Comparison of ENCODE assay signal across 27 cellular contexts in the genomic region with DNA sequence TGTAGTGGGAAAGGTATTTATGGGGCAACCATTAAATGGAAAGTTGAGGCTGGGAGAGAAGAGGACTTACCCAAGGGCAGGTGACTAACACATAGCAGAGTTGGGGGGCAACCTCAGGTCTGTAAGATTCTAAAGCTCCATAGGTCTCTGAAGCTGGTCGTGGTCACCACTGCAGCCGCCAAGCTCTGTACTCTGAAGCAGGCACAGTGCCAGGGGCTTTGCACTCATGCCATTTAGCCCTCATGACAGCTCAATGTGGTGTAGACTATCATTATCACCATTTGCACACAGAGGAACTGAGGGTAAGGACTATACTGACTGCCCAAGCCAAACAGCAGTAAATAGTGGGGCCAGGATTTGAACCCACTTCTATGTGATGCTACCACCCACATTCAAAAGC. TPM values are rescaled to one million over a fixed set of nuclear protein-coding genes. Genes with fewer than 3 reads are reported as not detected.
"Had no signal": no experiment of that assay in that cellular context is flagged by ENCODE, and none has a peak within 500 bp of the region (broad histone marks: within the 10 kb centered on the region; RNA-seq: fewer than 3 reads in every experiment).

No MANE protein-coding gene starts in this region.

- H3K4me3 Mint-ChIP-seq: mesothelial cell of epicardium; naive B cell; natural killer cell treated with Interleukin-12 subunit alpha and Interleukin-12 subunit beta and Interleukin-15 and Interleukin-18, amount 100 ng/mL, for 72 hours; stimulated activated naive B cell treated with anti-CD40 and anti-IgM and Interleukin-4, amounts not matched to agents 10 μg/mL and 1 μg/mL and 100 μg/mL, for 72 hours; stimulated activated naive CD8-positive, alpha-beta T cell treated with anti-CD3 and anti-CD28 coated beads, Interleukin-15, Interleukin-2, amounts not matched to agents 100 ng/mL and 50 ng/mL, for 24 hours; type B pancreatic cell had no signal

- ATAC-seq: left colon; left lung; natural killer cell treated with Interleukin-12 subunit alpha and Interleukin-12 subunit beta and Interleukin-15 and Interleukin-18, amount 100 ng/mL, for 72 hours; right cardiac atrium; sciatic nerve; stimulated activated naive B cell treated with anti-CD40 and anti-IgM and Interleukin-4, amounts not matched to agents 10 μg/mL and 1 μg/mL and 100 μg/mL, for 72 hours had no signal

- H3K9me3 Mint-ChIP-seq: mesothelial cell of epicardium; natural killer cell treated with Interleukin-12 subunit alpha and Interleukin-12 subunit beta and Interleukin-15 and Interleukin-18, amount 100 ng/mL, for 72 hours; stimulated activated naive CD8-positive, alpha-beta T cell treated with anti-CD3 and anti-CD28 coated beads, Interleukin-15, Interleukin-2, amounts not matched to agents 100 ng/mL and 50 ng/mL, for 24 hours; type B pancreatic cell had no signal

- H3K36me3 Mint-ChIP-seq: mesothelial cell of epicardium; natural killer cell treated with Interleukin-12 subunit alpha and Interleukin-12 subunit beta and Interleukin-15 and Interleukin-18, amount 100 ng/mL, for 72 hours; stimulated activated naive B cell treated with anti-CD40 and anti-IgM and Interleukin-4, amounts not matched to agents 10 μg/mL and 1 μg/mL and 100 μg/mL, for 72 hours; type B pancreatic cell had no signal

- DNase-seq: hippocampal formation; kidney glomerular epithelial cell; left colon; left lung; mesendoderm; naive B cell; ovary; stimulated activated CD4-positive, alpha-beta T cell treated with anti-CD3 and anti-CD28 coated beads, Interleukin-12 subunit alpha, Interleukin-12 subunit beta, amount 100 ng/mL, for 4 hours; stimulated activated CD4-positive, alpha-beta T cell treated with anti-CD3 and anti-CD28 coated beads, Interleukin-15, amount 100 ng/mL, for 24 hours; stimulated activated CD4-positive, alpha-beta T cell treated with anti-CD3 and anti-CD28 coated beads, Interleukin-2, amount 100 ng/mL, for 24 hours; stimulated activated CD4-positive, alpha-beta T cell treated with anti-CD3 and anti-CD28 coated beads, Interleukin-4, amount 100 ng/mL, for 1 hour; stimulated activated naive B cell treated with anti-CD40 and anti-IgM and Interleukin-4, amounts not matched to agents 10 μg/mL and 1 μg/mL and 100 μg/mL, for 72 hours; substantia nigra; uterus had no signal

- H3K27ac Mint-ChIP-seq: mesothelial cell of epicardium; natural killer cell treated with Interleukin-12 subunit alpha and Interleukin-12 subunit beta and Interleukin-15 and Interleukin-18, amount 100 ng/mL, for 72 hours; progenitor cell of endocrine pancreas; stimulated activated naive B cell treated with anti-CD40 and anti-IgM and Interleukin-4, amounts not matched to agents 10 μg/mL and 1 μg/mL and 100 μg/mL, for 72 hours; stimulated activated naive CD8-positive, alpha-beta T cell treated with anti-CD3 and anti-CD28 coated beads, Interleukin-15, Interleukin-2, amounts not matched to agents 100 ng/mL and 50 ng/mL, for 24 hours; type B pancreatic cell had no signal

- H3K27me3 ChIP-seq: left lung, ovary, tibial nerve, uterus had no signal

- H3K4me1 ChIP-seq: left lung, tibial nerve, uterus had no signal

- H3K27ac ChIP-seq: left lung, ovary, skin epidermis, tibial nerve, uterus had no signal

- H3K4me1 Mint-ChIP-seq: mesothelial cell of epicardium had no signal

- H3K36me3 ChIP-seq: left lung, ovary, tibial nerve, uterus had no signal

- H3K9me3 ChIP-seq: ovary, uterus had no signal

- H3K27me3 Mint-ChIP-seq: natural killer cell treated with Interleukin-12 subunit alpha and Interleukin-12 subunit beta and Interleukin-15 and Interleukin-18, amount 100 ng/mL, for 72 hours had no signal

- H3K4me3 ChIP-seq: left lung, lung, ovary, skin epidermis, tibial nerve, uterus had no signal

RNA-seq across cellular contexts. Expression of a gene that starts 32.5 kb away (rescaled TPM):
- total RNA-seq: mesothelial cell of epicardium, progenitor cell of endocrine pancreas, renal cortical epithelial cell had no signal
- polyA plus RNA-seq: keratinocyte, neural cell had no signal
